Comparison of ENCODE assay signal across 13 cellular contexts in genomic region chr7:90726623-90727022, GRCh38.
DNase-seq lines count a peak whose midpoint lies in the region; FAIRE-seq and TF ChIP-seq lines count a peak whose summit lies in the region.
"Had no signal": no experiment of that assay in that cellular context is flagged by ENCODE, and none has a peak within 500 bp of the region (broad histone marks: within the 10 kb centered on the region; RNA-seq: fewer than 3 reads in every experiment).

No MANE protein-coding gene starts in this region.

- CTCF ChIA-PET in Calu3 (lab: Charles Lee), result no interaction called here

- H3K4me1 Mint-ChIP-seq in Calu3 (ENCODE audit: low read depth, unreplicated experiment) (peaks cover 28% of the 10 kb centered on the region), endodermal cell (peaks cover 24% of the 10 kb centered on the region), neural crest cell (peaks cover 30% of the 10 kb centered on the region)

- H4K20me1 ChIP-seq in Karpas-422 (ENCODE audit: insufficient read depth, low read depth, low read length), result no peaks in the 10 kb centered on the region

- H3K27me3 Mint-ChIP-seq in Calu3 (ENCODE audit: unreplicated experiment), result no peaks in the 10 kb centered on the region
- no peaks in the 10 kb centered on the region for H3K27me3 Mint-ChIP-seq in endodermal cell (ENCODE audit: insufficient read depth)
- no peaks in the 10 kb centered on the region for H3K27me3 Mint-ChIP-seq in neural crest cell (ENCODE audit: low read depth)

- H3K9me3 ChIP-seq in Karpas-422 (ENCODE audit: low read length), result peaks cover 3% of the 10 kb centered on the region; the same call in 1 of the 2 replicates
- H3K9me3 ChIP-seq in endodermal cell (ENCODE audit: control insufficient read depth, low read length), result peaks cover 10% of the 10 kb centered on the region

- intact Hi-C loops in Calu3 (cut with micrococcal nuclease; ENCODE audit: unreplicated experiment), result no loop called here
- intact Hi-C loops in posterior cingulate gyrus (cut with DNase I), result no loop called here

- H3K4me3 Mint-ChIP-seq in Calu3 (ENCODE audit: low read depth, unreplicated experiment) (no peak overlapping the region), endodermal cell (no peak overlapping the region), neural crest cell (peak overlapping the region; percentile 20)

- no peaks in the 10 kb centered on the region for H3K9me2 ChIP-seq in Karpas-422 (replicated peaks; ENCODE audit: insufficient read depth, low read length)

- peaks cover 98% of the 10 kb centered on the region for H3K79me2 ChIP-seq in Karpas-422 (ENCODE audit: low read length)

- no peak for FAIRE-seq in GM19239 (lab: Jason Lieb, UNC)
- FAIRE-seq: H54 had no signal

- no TSS peak for BruUV-seq in Calu3 (replicated peaks; lab: Mats Ljungman, UMichigan)

- H3K4me3 ChIP-seq in Karpas-422 (ENCODE audit: low read length) (peak overlapping the region; percentile 57), endodermal cell (ENCODE audit: low read length) (peak overlapping the region; percentile 16)

- peak overlapping the region; percentile 73 for H3K4me2 ChIP-seq in Karpas-422 (ENCODE audit: low read depth, low read length, poor library complexity, severe bottlenecking)

- H3K9ac ChIP-seq in Karpas-422 (ENCODE audit: low read length) (peak overlapping the region; percentile 54), endodermal cell (ENCODE audit: extremely low read depth, low read length, poor library complexity, severe bottlenecking) (no peak overlapping the region)

- H3K36me3 Mint-ChIP-seq in Calu3 (ENCODE audit: insufficient read depth, unreplicated experiment) (peaks cover 4% of the 10 kb centered on the region), endodermal cell (ENCODE audit: low read depth) (peaks cover 7% of the 10 kb centered on the region), neural crest cell (ENCODE audit: low read depth) (peaks cover 16% of the 10 kb centered on the region)

- no peaks in the 10 kb centered on the region for H3K9me3 Mint-ChIP-seq in Calu3 (ENCODE audit: low read depth, unreplicated experiment)
- peaks cover 13% of the 10 kb centered on the region for H3K9me3 Mint-ChIP-seq in endodermal cell
- H3K9me3 Mint-ChIP-seq in neural crest cell, result peaks cover 3% of the 10 kb centered on the region

- H3K27me3 ChIP-seq in Karpas-422 (ENCODE audit: low read length) (no peaks in the 10 kb centered on the region), endodermal cell (ENCODE audit: control insufficient read depth, insufficient read depth, low read length, poor library complexity, severe bottlenecking) (no peaks in the 10 kb centered on the region)

- H3K4me1 ChIP-seq in Karpas-422 (ENCODE audit: low read length) (peaks cover 68% of the 10 kb centered on the region), endodermal cell (ENCODE audit: control insufficient read depth, insufficient read depth, low read length) (no peaks in the 10 kb centered on the region)

- H2AFZ ChIP-seq in Karpas-422 (ENCODE audit: low read length), result no peak overlapping the region

- H3K36me3 ChIP-seq in Karpas-422 (ENCODE audit: insufficient read depth, low read length), result peaks cover 48% of the 10 kb centered on the region
- H3K36me3 ChIP-seq in endodermal cell (ENCODE audit: control insufficient read depth, insufficient read depth, low read length), result no peaks in the 10 kb centered on the region

- 5% methylated on average over 3 of the region's 3 CpGs; no CpG with 5 or more reads in 1 of the 2 experiments for WGBS in endodermal cell (ENCODE audit: insufficient coverage in 1 of 2, insufficient read length in 1 of 2), 2 experiments

- DNase-seq in Calu3, result peak; percentile 7
- DNase-seq in Karpas-422, result peak; percentile 67
- peak; percentile 55 for DNase-seq in endodermal cell
- DNase-seq in neural crest cell (ENCODE audit: low read depth, low spot score), result no peak
- no peak for DNase-seq in posterior cingulate gyrus
- DNase-seq in SIG-M5 treated with dmso at 0.1 percent for 504 hours (lab: John Stamatoyannopoulos, UW; ENCODE audit: unreplicated experiment), result no peak
- DNase-seq in GM19239 (ENCODE audit: insufficient read length, low spot score), result no peak
- no peak for DNase-seq in caudate nucleus (lab: John Stamatoyannopoulos, UW)
- DNase-seq: amygdala; GDM1; NCI-H1105 treated with DMSO at 0.1 percent for 48 hours; stimulated activated CD4-positive, alpha-beta T cell treated with anti-CD3 and anti-CD28 coated beads, Interleukin-2, amount 100 ng/mL, for 24 hours had no signal

- peak overlapping the region; percentile 91 for H3K27ac ChIP-seq in Karpas-422 (ENCODE audit: low read length)
- H3K27ac ChIP-seq in endodermal cell (ENCODE audit: low read depth, low read length), result peak overlapping the region; percentile 0
- H3K27ac ChIP-seq in caudate nucleus (ENCODE audit: low read depth, low read length), result no peak overlapping the region

- TF ChIP-seq CTCF in Calu3 (IDR thresholded peaks at IDR 0.05; ENCODE audit: unreplicated experiment) (no peak), endodermal cell (conservative IDR thresholded peaks at IDR 0.05) (no peak), neural crest cell (conservative IDR thresholded peaks at IDR 0.05) (no peak)

- H3K27ac Mint-ChIP-seq in Calu3 (ENCODE audit: unreplicated experiment) (peak overlapping the region; percentile 52), endodermal cell (peak overlapping the region; percentile 61), neural crest cell (ENCODE audit: unreplicated experiment) (no peak overlapping the region)

Comparison
In these comparisons a context has a peak if more than half of its experiments do, and no peak if none do; other contexts are left out.
1. DNase-seq: peak in Calu3 (single experiment), Karpas-422 (single experiment) and endodermal cell (single experiment); none in neural crest cell (single experiment), posterior cingulate gyrus (0 of 10), SIG-M5 treated with dmso at 0.1 percent for 504 hours (single experiment), GM19239 (single experiment) and caudate nucleus (0 of 61).